In the genomic region with DNA sequence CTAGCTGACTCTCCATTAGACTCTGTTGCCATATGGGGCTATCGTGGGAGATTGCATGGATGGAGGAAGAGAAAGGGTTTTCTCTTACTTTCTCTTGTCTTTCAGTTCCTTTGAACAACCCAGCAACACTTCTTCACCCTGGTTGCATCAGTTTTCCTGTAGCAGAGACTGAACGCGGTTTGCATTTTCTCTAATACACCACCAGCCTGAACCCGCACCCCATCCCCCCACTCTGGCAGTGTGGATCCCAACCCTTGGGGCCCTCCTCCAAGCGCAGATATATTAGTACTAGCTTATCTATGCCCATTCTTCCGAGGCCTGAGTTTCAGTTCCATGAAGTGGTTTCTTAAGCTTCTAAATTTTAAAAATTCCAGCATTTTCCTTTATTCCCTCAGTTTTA, we compare ENCODE assay signal across 15 cellular contexts. TPM values are rescaled to one million over a fixed set of nuclear protein-coding genes. Genes with fewer than 3 reads are reported as not detected.
A peak's percentile ranks its signal among the peaks of the same experiment; 100 is the strongest.
DNase-seq lines count a peak whose midpoint lies in the region; ATAC-seq, FAIRE-seq and TF ChIP-seq lines count a peak whose summit lies in the region.
"Had no signal": no experiment of that assay in that cellular context is flagged by ENCODE, and none has a peak within 500 bp of the region (broad histone marks: within the 10 kb centered on the region; RNA-seq: fewer than 3 reads in every experiment).

No MANE protein-coding gene starts in this region.

- no peaks in the 10 kb centered on the region for H3K9me3 ChIP-seq in OCI-LY3 (ENCODE audit: insufficient read depth, low read length)
- H3K9me3 ChIP-seq in colonic mucosa, result no peaks in the 10 kb centered on the region
- H3K9me3 ChIP-seq in left lung, result no peaks in the 10 kb centered on the region
- H3K9me3 ChIP-seq: uterus had no signal

- H3K4me3 ChIP-seq in OCI-LY3 (ENCODE audit: low read length) (no peak overlapping the region), colonic mucosa (no peak overlapping the region), left lung (no peak overlapping the region)
- H3K4me3 ChIP-seq: skin epidermis, uterus had no signal

- H4K20me1 ChIP-seq in OCI-LY3 (ENCODE audit: insufficient read depth, low read length), result peaks cover 32% of the 10 kb centered on the region

- H3K27me3 ChIP-seq in OCI-LY3 (ENCODE audit: low read depth, low read length) (no peaks in the 10 kb centered on the region), colonic mucosa (no peaks in the 10 kb centered on the region), left lung (no peaks in the 10 kb centered on the region)
- H3K27me3 ChIP-seq: uterus had no signal

- TF ChIP-seq CTCF in OCI-LY3 (IDR thresholded peaks at IDR 0.05; ENCODE audit: low read depth, low read length) (no peak), glutamatergic neuron (IDR thresholded peaks at IDR 0.05; ENCODE audit: partially characterized antibody, unreplicated experiment) (no peak), colonic mucosa (IDR thresholded peaks at IDR 0.05) (no peak), left lung (IDR thresholded peaks at IDR 0.05) (no peak)

- H3K9me3 Mint-ChIP-seq in glutamatergic neuron (ENCODE audit: unreplicated experiment), result no peaks in the 10 kb centered on the region
- H3K9me3 Mint-ChIP-seq: mesothelial cell of epicardium; stimulated activated memory B cell treated with anti-CD40 and anti-IgM and Interleukin-4, amounts not matched to agents 10 μg/mL and 1 μg/mL and 100 μg/mL, for 72 hours had no signal

- H3K79me2 ChIP-seq in OCI-LY3 (ENCODE audit: low read length), result peaks cover 94% of the 10 kb centered on the region

- H3K36me3 Mint-ChIP-seq in glutamatergic neuron (ENCODE audit: unreplicated experiment), result no peaks in the 10 kb centered on the region

- peak; percentile 33 for FAIRE-seq in GM12891 (lab: Jason Lieb, UNC)
- FAIRE-seq: HepG2 had no signal

- TF ChIP-seq POLR2A in GM12891 (IDR thresholded peaks at IDR 0.05; ENCODE audit: low read depth, low read length), result no peak

- H3K36me3 ChIP-seq in OCI-LY3 (replicated peaks; ENCODE audit: low read depth, low read length) (peaks cover 50% of the 10 kb centered on the region), colonic mucosa (no peaks in the 10 kb centered on the region), left lung (peaks cover 0 to 59% of the 10 kb centered on the region in 2 donors)
- H3K36me3 ChIP-seq: uterus had no signal

- H3K4me2 ChIP-seq in OCI-LY3 (ENCODE audit: low read length), result peak overlapping the region; percentile 32

- no peak overlapping the region for H3K9ac ChIP-seq in OCI-LY3 (ENCODE audit: low read length)
- H3K9ac ChIP-seq in colonic mucosa (ENCODE audit: low read depth in 2 of 2, low read length in 2 of 2), result no peak overlapping the region

- peaks cover 9% of the 10 kb centered on the region for H3K4me1 Mint-ChIP-seq in glutamatergic neuron (ENCODE audit: low read depth, unreplicated experiment)

- peak; percentile 40 for DNase-seq in Ammon's horn (ENCODE audit: low spot score)
- no peak for DNase-seq in GM12891 (ENCODE audit: insufficient read length, low spot score)
- DNase-seq in glutamatergic neuron, result no peak
- no peak for DNase-seq in colonic mucosa
- DNase-seq in left lung, result no peak
- no peak for DNase-seq in cortex of kidney (lab: John Stamatoyannopoulos, UW)
- no peak for DNase-seq in effector CD4-positive, alpha-beta T cell
- DNase-seq: DMS153, NCI-H1417, uterus had no signal

- ATAC-seq in left lung, result no peak
- ATAC-seq: HepG2; stimulated activated memory B cell treated with anti-CD40 and anti-IgM and Interleukin-4, amounts not matched to agents 10 μg/mL and 1 μg/mL and 100 μg/mL, for 72 hours had no signal

- H3K27me3 Mint-ChIP-seq in glutamatergic neuron (ENCODE audit: unreplicated experiment), result peaks cover 2% of the 10 kb centered on the region
- H3K27me3 Mint-ChIP-seq: stimulated activated memory B cell treated with anti-CD40 and anti-IgM and Interleukin-4, amounts not matched to agents 10 μg/mL and 1 μg/mL and 100 μg/mL, for 72 hours had no signal

- H3K4me1 ChIP-seq in OCI-LY3 (ENCODE audit: low read length) (peaks cover 22% of the 10 kb centered on the region), colonic mucosa (no peaks in the 10 kb centered on the region), left lung (peaks cover 0 to 60% of the 10 kb centered on the region in 2 donors)

- H3K27ac ChIP-seq in OCI-LY3 (ENCODE audit: low read length) (peak overlapping the region; percentile 27; the same call in 1 of the 2 replicates), colonic mucosa (no peak overlapping the region), left lung (peak overlapping the region in 1 of 2 donors; percentile 57)
- H3K27ac ChIP-seq: uterus had no signal

- peak overlapping the region; percentile 6 for H3K27ac Mint-ChIP-seq in glutamatergic neuron (ENCODE audit: unreplicated experiment)
- H3K27ac Mint-ChIP-seq: mesothelial cell of epicardium; stimulated activated memory B cell treated with anti-CD40 and anti-IgM and Interleukin-4, amounts not matched to agents 10 μg/mL and 1 μg/mL and 100 μg/mL, for 72 hours had no signal

- intact Hi-C loops in colonic mucosa (cut with DNase I) (no loop called here), left lung (cut with DNase I) (no loop called here)

- no peak overlapping the region for H2AFZ ChIP-seq in OCI-LY3 (ENCODE audit: low read depth, low read length)

- no peak overlapping the region for H3K4me3 Mint-ChIP-seq in glutamatergic neuron (ENCODE audit: unreplicated experiment)
- H3K4me3 Mint-ChIP-seq: mesothelial cell of epicardium; stimulated activated memory B cell treated with anti-CD40 and anti-IgM and Interleukin-4, amounts not matched to agents 10 μg/mL and 1 μg/mL and 100 μg/mL, for 72 hours had no signal

TF ChIP-seq in GM12891, 5 proteins besides CTCF, POLR2A, EP300 and RAD21:
- TF ChIP-seq POLR2AphosphoS5 (IDR thresholded peaks at IDR 0.05; ENCODE audit: low read depth, low read length), result no peak
- TF ChIP-seq TAF1 (IDR thresholded peaks at IDR 0.05; ENCODE audit: low read depth, low read length), result no peak
- TF ChIP-seq PAX5 (IDR thresholded peaks at IDR 0.05; ENCODE audit: insufficient read depth, low read length, severe bottlenecking), result no peak
- TF ChIP-seq SPI1 (IDR thresholded peaks at IDR 0.05; ENCODE audit: low read depth, low read length), result no peak
- TF ChIP-seq POU2F2 (IDR thresholded peaks at IDR 0.05; ENCODE audit: low read depth, low read length), result no peak

RNA-seq across cellular contexts. Expression of a gene that starts 12.6 kb away (rescaled TPM):
- 28.8 TPM for polyA plus RNA-seq in GM12891 (2012; ENCODE audit: low read depth, missing spikeins)
- total RNA-seq in glutamatergic neuron (ENCODE audit: unreplicated experiment) (49.0 TPM), colonic mucosa (10 to 100 TPM; 48.7 to 64.6 TPM), left lung (10 to 100 TPM; 54.7 to 56.1 TPM)
